Comparison of ENCODE assay signal across 8 cellular contexts in genomic region chr22:42269407-42270177, GRCh38. TPM values are rescaled to one million over a fixed set of nuclear protein-coding genes. Genes with fewer than 3 reads are reported as not detected.
DNase-seq lines count a peak whose midpoint lies in the region; ATAC-seq and TF ChIP-seq lines count a peak whose summit lies in the region.

No MANE protein-coding gene starts in this region.

- H3K27ac ChIP-seq in RWPE2 (ENCODE audit: poor library complexity, severe bottlenecking) (peak overlapping the region; percentile 85), psoas muscle (peak overlapping the region; percentile 77), vagina (peak overlapping the region; percentile 95)

- H3K4me1 ChIP-seq in RWPE2 (ENCODE audit: insufficient read depth, poor library complexity, severe bottlenecking) (no peaks in the 10 kb centered on the region), psoas muscle (peaks cover 8% of the 10 kb centered on the region), vagina (peaks cover 48% of the 10 kb centered on the region)

- H3K27me3 ChIP-seq in RWPE2 (ENCODE audit: insufficient read depth, poor library complexity, severe bottlenecking) (no peaks in the 10 kb centered on the region), psoas muscle (ENCODE audit: insufficient read depth in 3 of 3, low read length in 2 of 3) (no peaks in the 10 kb centered on the region), vagina (no peaks in the 10 kb centered on the region)

- TF ChIP-seq POLR2A in vagina (IDR thresholded peaks at IDR 0.05), result no peak

- WGBS in psoas muscle, 3 donors, result 0 to 1% (median 1%) methylated on average over 54 to 70 of the region's 70 CpGs

- H3K36me3 ChIP-seq in RWPE2 (ENCODE audit: low read depth), result 0 out of 2 replicates have a peak, but pooled peaks cover 7% of the 10 kb centered on the region
- H3K36me3 ChIP-seq in psoas muscle (ENCODE audit: insufficient read depth in 1 of 2, low read depth in 1 of 2), result no peaks in the 10 kb centered on the region
- no peaks in the 10 kb centered on the region for H3K36me3 ChIP-seq in vagina

- peak; percentile 45 for ATAC-seq in GM19397 (IDR thresholded peaks at IDR 0.05; ENCODE audit: unreplicated experiment)
- peak; percentile 38 for ATAC-seq in HG03521 (IDR thresholded peaks at IDR 0.05; ENCODE audit: unreplicated experiment)
- peak; percentile 84 for ATAC-seq in RWPE2 (ENCODE audit: low read depth)
- peak; percentile 71 for ATAC-seq in Right ventricle myocardium superior (ENCODE audit: poor library complexity)
- ATAC-seq in psoas muscle, result peak; percentile 47 to 73 (median 67)

- H3K9me3 ChIP-seq in RWPE2 (ENCODE audit: severe bottlenecking) (no peaks in the 10 kb centered on the region), psoas muscle (no peaks in the 10 kb centered on the region), vagina (no peaks in the 10 kb centered on the region)

- intact Hi-C loops in Right ventricle myocardium superior (cut with DNase I), result loop anchor here (10.0 kb wide), 1 partner anchor 175 kb away; the partner anchor contains the start of gene NDUFA6
- intact Hi-C loops in psoas muscle (cut with DNase I), result loop anchor here in 1 of 2 donors (5.0 kb wide), 1 partner anchor 168 kb away; no protein-coding TSS in a partner anchor
- intact Hi-C loops in vagina (cut with DNase I), result loop anchor here (10.0 kb wide), 2 partner anchors 95 to 165 kb away; partner anchors contain the start of gene NFAM1

- DNase-seq in COLO668 (lab: John Stamatoyannopoulos, UW; ENCODE audit: unreplicated experiment) (peak; percentile 80), RWPE2 (ENCODE audit: low spot score) (peak; percentile 87), Right ventricle myocardium superior (peak; percentile 64), psoas muscle (peak in 1 of 2 donors; percentile 60), vagina (ENCODE audit: extremely low spot score in 2 of 2) (no peak)
- peak; percentile 74 for DNase-seq in activated naive CD4-positive, alpha-beta T cell treated with Interleukin-2 at 50 U/mL for 16 hours

- H3K4me3 ChIP-seq in RWPE2 (ENCODE audit: severe bottlenecking) (peak overlapping the region; percentile 83), psoas muscle (peak overlapping the region; percentile 97), vagina (peak overlapping the region; percentile 95 to 100)

- peak; percentile 16 for TF ChIP-seq CTCF in RWPE2 (IDR thresholded peaks at IDR 0.05; ENCODE audit: poor library complexity, severe bottlenecking)
- TF ChIP-seq CTCF in psoas muscle (IDR thresholded peaks at IDR 0.05), result no peak
- TF ChIP-seq CTCF in vagina (IDR thresholded peaks at IDR 0.05), result no peak

RNA-seq across cellular contexts. Expression of gene TCF20, which starts 0.9 kb away (rescaled TPM):
- total RNA-seq in Right ventricle myocardium superior (16.3 TPM), psoas muscle (10 to 100 TPM; 10.1 to 14.9 (median 12.1) TPM), vagina (30.4 TPM)
- 1 to 10 TPM; 3.2 to 9.5 (median 5.5) TPM for polyA plus RNA-seq in psoas muscle

Comparison
In these comparisons a context has a peak if more than half of its experiments do, and no peak if none do; other contexts are left out.
1. DNase-seq: peak in COLO668 (single experiment), RWPE2 (single experiment), activated naive CD4-positive, alpha-beta T cell treated with Interleukin-2 at 50 U/mL for 16 hours (single experiment) and Right ventricle myocardium superior (single experiment); none in vagina (0 of 2).
2. Peak in every context shown above with its lines, with median percentiles within 50 percentile points of each other: ATAC-seq, H3K27ac ChIP-seq and H3K4me3 ChIP-seq.